Comparison of ENCODE assay signal across 9 cellular contexts in genomic region chr10:130141878-130142277, GRCh38. TPM values are rescaled to one million over a fixed set of nuclear protein-coding genes. Genes with fewer than 3 reads are reported as not detected.
DNase-seq lines count a peak whose midpoint lies in the region; ATAC-seq and TF ChIP-seq lines count a peak whose summit lies in the region.
"Had no signal": no experiment of that assay in that cellular context is flagged by ENCODE, and none has a peak within 500 bp of the region (broad histone marks: within the 10 kb centered on the region; RNA-seq: fewer than 3 reads in every experiment).

No MANE protein-coding gene starts in this region.

- no peak for TF ChIP-seq POLR2A in uterus (IDR thresholded peaks at IDR 0.05)

- peak overlapping the region; percentile 50 for H3K27ac Mint-ChIP-seq in activated naive CD4-positive, alpha-beta T cell treated with anti-CD3 and anti-CD28 coated beads, Interleukin-2, amount 10 ng/mL, durations not matched to agents 7 days and 5 days
- peak overlapping the region; percentile 72 for H3K27ac Mint-ChIP-seq in stimulated activated memory B cell treated with anti-CD40 and anti-IgM and Interleukin-4, amounts not matched to agents 10 μg/mL and 1 μg/mL and 100 μg/mL, for 72 hours

- peaks cover 74% of the 10 kb centered on the region for H4K20me1 ChIP-seq in Loucy (ENCODE audit: insufficient read depth, low read length, poor library complexity, severe bottlenecking)

- peak; percentile 86 for ATAC-seq in HG02588 (IDR thresholded peaks at IDR 0.05; ENCODE audit: unreplicated experiment)
- ATAC-seq in stimulated activated memory B cell treated with anti-CD40 and anti-IgM and Interleukin-4, amounts not matched to agents 10 μg/mL and 1 μg/mL and 100 μg/mL, for 72 hours: peak; percentile 84

- H3K9ac ChIP-seq in Loucy (ENCODE audit: low read depth, low read length, poor library complexity, severe bottlenecking): peak overlapping the region; percentile 12
- H3K9ac ChIP-seq: KMS-11 had no signal

- H3K27me3 Mint-ChIP-seq in activated naive CD4-positive, alpha-beta T cell treated with anti-CD3 and anti-CD28 coated beads, Interleukin-2, amount 10 ng/mL, durations not matched to agents 7 days and 5 days: no peaks in the 10 kb centered on the region
- H3K27me3 Mint-ChIP-seq in stimulated activated memory B cell treated with anti-CD40 and anti-IgM and Interleukin-4, amounts not matched to agents 10 μg/mL and 1 μg/mL and 100 μg/mL, for 72 hours: no peaks in the 10 kb centered on the region

- no peaks in the 10 kb centered on the region for H3F3A ChIP-seq in Loucy (ENCODE audit: low read depth)

- TF ChIP-seq CTCF in Loucy (conservative IDR thresholded peaks at IDR 0.05; ENCODE audit: low read length) (no peak), uterus (IDR thresholded peaks at IDR 0.05) (no peak)

- peak; percentile 52 for DNase-seq in activated naive CD4-positive, alpha-beta T cell treated with anti-CD3 and anti-CD28 coated beads, Interleukin-2, amount 10 ng/mL, durations not matched to agents 7 days and 5 days
- no peak for DNase-seq in activated naive CD4-positive, alpha-beta T cell treated with anti-CD3 and anti-CD28 coated beads, Interleukin-2, amount 50 U/mL, for 16 hours
- DNase-seq in NCI-H2196 (lab: John Stamatoyannopoulos, UW; ENCODE audit: unreplicated experiment) (no peak), uterus (no peak), NCI-H524 (lab: John Stamatoyannopoulos, UW) (no peak)

- intact Hi-C loops in uterus (cut with DNase I; ENCODE audit: low total_unique reads): no loop called here

- H3K4me1 ChIP-seq in Loucy (ENCODE audit: insufficient read depth, low read length, poor library complexity, severe bottlenecking): peaks cover 44% of the 10 kb centered on the region
- peaks cover 6 to 13% of the 10 kb centered on the region in 2 donors for H3K4me1 ChIP-seq in uterus

- H3K27ac ChIP-seq in uterus: no peak overlapping the region
- H3K27ac ChIP-seq: KMS-11 had no signal

- CTCF ChIA-PET in activated naive CD4-positive, alpha-beta T cell treated with anti-CD3 and anti-CD28 coated beads, Interleukin-2, amount 10 ng/mL, durations not matched to agents 7 days and 5 days (lab: Charles Lee): interaction anchor here (1.0 kb wide), 2 partner anchors 31 to 32 kb away, joined by 3 to 4 read pairs; partner anchors contain the start of gene C10orf143

- no peaks in the 10 kb centered on the region for H3K9me3 ChIP-seq in Loucy (ENCODE audit: insufficient read depth, low read depth, low read length)
- no peaks in the 10 kb centered on the region for H3K9me3 ChIP-seq in uterus

- H3K9me2 ChIP-seq in Loucy (replicated peaks; ENCODE audit: low read depth, low read length): no peaks in the 10 kb centered on the region

- peaks cover 94% of the 10 kb centered on the region for H3K79me2 ChIP-seq in Loucy (ENCODE audit: insufficient read depth, low read length)

- peaks cover 71% of the 10 kb centered on the region for H3K4me1 Mint-ChIP-seq in activated naive CD4-positive, alpha-beta T cell treated with anti-CD3 and anti-CD28 coated beads, Interleukin-2, amount 10 ng/mL, durations not matched to agents 7 days and 5 days
- peaks cover 58% of the 10 kb centered on the region for H3K4me1 Mint-ChIP-seq in stimulated activated memory B cell treated with anti-CD40 and anti-IgM and Interleukin-4, amounts not matched to agents 10 μg/mL and 1 μg/mL and 100 μg/mL, for 72 hours

- H3K36me3 ChIP-seq in Loucy (ENCODE audit: insufficient read depth, low read length): peaks cover 12% of the 10 kb centered on the region
- no peaks in the 10 kb centered on the region for H3K36me3 ChIP-seq in uterus

- H3K27me3 ChIP-seq in Loucy (ENCODE audit: insufficient read depth, low read length, poor library complexity, severe bottlenecking) (no peaks in the 10 kb centered on the region), uterus (no peaks in the 10 kb centered on the region)

- H3K4me2 ChIP-seq in Loucy (ENCODE audit: low read depth, low read length, poor library complexity, severe bottlenecking): peak overlapping the region; percentile 90
- H3K4me2 ChIP-seq: KMS-11 had no signal

- peaks cover 45% of the 10 kb centered on the region for H3K36me3 Mint-ChIP-seq in activated naive CD4-positive, alpha-beta T cell treated with anti-CD3 and anti-CD28 coated beads, Interleukin-2, amount 10 ng/mL, durations not matched to agents 7 days and 5 days
- H3K36me3 Mint-ChIP-seq in stimulated activated memory B cell treated with anti-CD40 and anti-IgM and Interleukin-4, amounts not matched to agents 10 μg/mL and 1 μg/mL and 100 μg/mL, for 72 hours: peaks cover 25% of the 10 kb centered on the region

- H3K9me3 Mint-ChIP-seq in activated naive CD4-positive, alpha-beta T cell treated with anti-CD3 and anti-CD28 coated beads, Interleukin-2, amount 10 ng/mL, durations not matched to agents 7 days and 5 days: no peaks in the 10 kb centered on the region
- no peaks in the 10 kb centered on the region for H3K9me3 Mint-ChIP-seq in stimulated activated memory B cell treated with anti-CD40 and anti-IgM and Interleukin-4, amounts not matched to agents 10 μg/mL and 1 μg/mL and 100 μg/mL, for 72 hours

- H3K4me3 ChIP-seq in Loucy (ENCODE audit: low read length, poor library complexity, severe bottlenecking) (peak overlapping the region; percentile 93), uterus (no peak overlapping the region)

- H3K4me3 Mint-ChIP-seq in activated naive CD4-positive, alpha-beta T cell treated with anti-CD3 and anti-CD28 coated beads, Interleukin-2, amount 10 ng/mL, durations not matched to agents 7 days and 5 days: no peak overlapping the region
- H3K4me3 Mint-ChIP-seq in stimulated activated memory B cell treated with anti-CD40 and anti-IgM and Interleukin-4, amounts not matched to agents 10 μg/mL and 1 μg/mL and 100 μg/mL, for 72 hours: peak overlapping the region; percentile 30

- no peak overlapping the region for H2AFZ ChIP-seq in Loucy (ENCODE audit: low read length)

RNA-seq across cellular contexts. Expression of gene GLRX3, which starts 5.7 kb away (rescaled TPM):
- 10 to 100 TPM; 20.0 to 58.4 (median 45.0) TPM for total RNA-seq in uterus

RNA-seq across cellular contexts. Expression of gene C10orf143, which starts 31.2 kb away (rescaled TPM):
- 10 to 100 TPM in 1 of 4 donors, 1 to 10 TPM in 2, not detected in 1; 2.4 to 22.1 (median 7.7) TPM for total RNA-seq in uterus
